ENCODE assay signal across 19 cellular contexts in the genomic region with DNA sequence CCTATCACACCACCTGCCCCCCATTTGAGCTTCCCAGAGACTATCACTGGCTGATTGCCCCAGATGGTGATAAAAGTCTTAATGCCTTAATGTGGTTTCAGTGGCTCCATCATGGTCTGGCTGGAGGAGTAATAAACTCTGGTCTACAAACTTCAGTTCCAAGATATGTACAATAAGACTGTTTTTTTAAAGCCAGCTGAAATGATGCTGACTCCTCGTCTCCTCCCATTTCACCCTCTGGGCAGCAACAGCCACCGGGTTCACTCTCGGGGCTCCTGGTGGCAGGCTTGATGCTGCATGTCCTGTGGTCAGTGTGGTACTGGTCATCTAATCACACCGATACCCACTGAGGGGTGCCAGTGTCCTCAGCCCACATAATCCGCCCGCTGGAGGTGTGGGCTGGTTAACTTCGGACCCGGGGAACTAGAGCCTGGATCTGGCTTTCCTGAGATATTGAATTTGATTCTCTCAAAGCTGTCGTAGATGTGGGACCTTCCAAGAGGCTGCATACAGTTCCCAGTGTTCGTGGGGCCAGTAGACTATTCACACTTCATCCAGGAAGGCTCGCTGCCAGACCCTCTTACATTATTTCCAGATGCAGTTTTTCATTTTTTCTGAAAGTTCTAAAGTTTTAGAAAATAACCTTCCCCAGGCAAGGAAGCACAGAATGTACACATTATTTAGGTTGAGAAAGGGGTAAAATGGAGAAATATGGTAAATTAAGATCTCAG.
DNase-seq lines count a peak whose midpoint lies in the region; ATAC-seq and TF ChIP-seq lines count a peak whose summit lies in the region.
"Had no signal": no experiment of that assay in that cellular context is flagged by ENCODE, and none has a peak within 500 bp of the region (broad histone marks: within the 10 kb centered on the region; RNA-seq: fewer than 3 reads in every experiment).

No MANE protein-coding gene starts in this region.

- DNase-seq in AG08395 (ENCODE audit: low spot score) (peak; percentile 21), H4 (ENCODE audit: low spot score) (peak; percentile 55), choroid plexus epithelial cell (ENCODE audit: low read depth) (peak; percentile 10), posterior vena cava (ENCODE audit: low spot score) (no peak)
- DNase-seq: 8988T, GOT3, Karpas-422, MG63, NCI-H1694 treated with DMSO at 0.1 percent for 48 hours, NCI-H446 treated with DMSO at 0.1 percent for 48 hours, NCI-H526 treated with DMSO at 0.1 percent for 48 hours, RPMI8226, SIG-M5, SK-N-SH had no signal

- TF ChIP-seq CTCF in choroid plexus epithelial cell (conservative IDR thresholded peaks at IDR 0.05; ENCODE audit: low read depth, low read length): no peak
- TF ChIP-seq CTCF in nephron (IDR thresholded peaks at IDR 0.05; ENCODE audit: unreplicated experiment in 3 of 3): no peak

- no peaks in the 10 kb centered on the region for H3K36me3 Mint-ChIP-seq in nephron (ENCODE audit: low read depth)
- H3K36me3 Mint-ChIP-seq: CD14-positive monocyte had no signal

- H3K4me3 ChIP-seq in choroid plexus epithelial cell (ENCODE audit: low read depth, low read length): no peak overlapping the region
- H3K4me3 ChIP-seq: MG63 had no signal

- peaks cover 5% of the 10 kb centered on the region for H3K9me3 Mint-ChIP-seq in nephron

- intact Hi-C loops in posterior vena cava (cut with DNase I): no loop called here

- H3K4me3 Mint-ChIP-seq in nephron: no peak overlapping the region
- H3K4me3 Mint-ChIP-seq: CD14-positive monocyte had no signal

- H3K27ac Mint-ChIP-seq in nephron: peak overlapping the region in 2 of 3 experiments; percentile 53 to 82
- H3K27ac Mint-ChIP-seq: CD14-positive monocyte had no signal

- peaks cover 7% of the 10 kb centered on the region for H3K27me3 Mint-ChIP-seq in nephron (ENCODE audit: low read depth)

- no peak for ATAC-seq in GM18873 (IDR thresholded peaks at IDR 0.05; ENCODE audit: low FRiP score, unreplicated experiment)
- ATAC-seq in GM19463 (IDR thresholded peaks at IDR 0.05; ENCODE audit: unreplicated experiment): no peak
- ATAC-seq: HCT116 had no signal

- peaks cover 21% of the 10 kb centered on the region for H3K4me1 Mint-ChIP-seq in nephron
- H3K4me1 Mint-ChIP-seq: CD14-positive monocyte had no signal
